17 cellular contexts compared by ENCODE assay signal in genomic region chr15:77653832-77654480, GRCh38. TPM values are rescaled to one million over a fixed set of nuclear protein-coding genes. Genes with fewer than 3 reads are reported as not detected.
A peak's percentile ranks its signal among the peaks of the same experiment; 100 is the strongest.
DNase-seq lines count a peak whose midpoint lies in the region; ATAC-seq and TF ChIP-seq lines count a peak whose summit lies in the region.
"Had no signal": no experiment of that assay in that cellular context is flagged by ENCODE, and none has a peak within 500 bp of the region (broad histone marks: within the 10 kb centered on the region; RNA-seq: fewer than 3 reads in every experiment).

No MANE protein-coding gene starts in this region.

- ATAC-seq in Right ventricle myocardium inferior = no peak
- no peak for ATAC-seq in left cardiac atrium
- ATAC-seq: CD8-positive, alpha-beta T cell had no signal

- intact Hi-C loops in Right ventricle myocardium inferior (cut with DNase I) = no loop called here
- intact Hi-C loops in left cardiac atrium (cut with DNase I) = no loop called here
- intact Hi-C loops in dorsolateral prefrontal cortex (cut with DNase I) = no loop called here

- WGBS in trophoblast cell (ENCODE audit: extremely low coverage, insufficient coverage, insufficient read length) = no CpG with 5 or more reads among the region's 4 CpGs

- no peak overlapping the region for H4K8ac ChIP-seq in trophoblast cell (ENCODE audit: low read depth, low read length)

- H3K14ac ChIP-seq in trophoblast cell (ENCODE audit: low read length) = no peak overlapping the region

- H3K4me3 ChIP-seq in dorsolateral prefrontal cortex (no peak overlapping the region), trophoblast cell (ENCODE audit: low read depth, low read length) (no peak overlapping the region)
- H3K4me3 ChIP-seq: A549 had no signal

- no peak overlapping the region for H3K9ac ChIP-seq in trophoblast cell (ENCODE audit: low read length)

- H3K36me3 ChIP-seq in trophoblast cell (ENCODE audit: control insufficient read depth in 1 of 2, insufficient read depth in 2 of 2, low read length in 2 of 2) = no peaks in the 10 kb centered on the region

- no peak overlapping the region for H2BK12ac ChIP-seq in trophoblast cell (ENCODE audit: low read length)

- H3K79me2 ChIP-seq in trophoblast cell (ENCODE audit: control insufficient read depth, insufficient read depth, low read length, poor library complexity) = no peaks in the 10 kb centered on the region

- no peaks in the 10 kb centered on the region for H3K27me3 ChIP-seq in dorsolateral prefrontal cortex
- H3K27me3 ChIP-seq in trophoblast cell (ENCODE audit: insufficient read depth, low read length) = no peaks in the 10 kb centered on the region

- no peak overlapping the region for H2BK5ac ChIP-seq in trophoblast cell (ENCODE audit: low read depth, low read length, poor library complexity)

- H4K12ac ChIP-seq in trophoblast cell (ENCODE audit: low read depth, low read length) = no peak overlapping the region

- no peak overlapping the region for H2AFZ ChIP-seq in trophoblast cell (ENCODE audit: insufficient read depth, low read length, poor library complexity)

- no peak overlapping the region for H2BK120ac ChIP-seq in trophoblast cell (ENCODE audit: insufficient read depth, low read length, poor library complexity)

- H3K4me1 ChIP-seq in trophoblast cell (ENCODE audit: control insufficient read depth in 1 of 2, insufficient read depth in 2 of 2, low read length in 2 of 2) = no peaks in the 10 kb centered on the region
- H3K4me1 ChIP-seq: A549 had no signal

- H4K91ac ChIP-seq in trophoblast cell (ENCODE audit: low read depth, low read length) = no peak overlapping the region

- no peaks in the 10 kb centered on the region for H3K9me3 ChIP-seq in trophoblast cell (ENCODE audit: insufficient read depth, low read depth, low read length)

- no peak for TF ChIP-seq CTCF in dorsolateral prefrontal cortex (IDR thresholded peaks at IDR 0.05 in 54 of 56, conservative IDR thresholded peaks at IDR 0.05 in 2 of 56; ENCODE audit: low read depth in 1 of 56, partially characterized antibody in 56 of 56)

- no peak overlapping the region for H2AK5ac ChIP-seq in trophoblast cell (ENCODE audit: low read length)

- no peak overlapping the region for H3K23ac ChIP-seq in trophoblast cell (ENCODE audit: low read length)

- H3K4ac ChIP-seq in trophoblast cell (ENCODE audit: low read depth, low read length) = no peak overlapping the region

- no peaks in the 10 kb centered on the region for H3K79me1 ChIP-seq in trophoblast cell (ENCODE audit: low read length)

- no peak overlapping the region for H3K4me2 ChIP-seq in trophoblast cell (ENCODE audit: low read length)
- H3K4me2 ChIP-seq: A549 had no signal

- DNase-seq in Right ventricle myocardium inferior (ENCODE audit: missing footprints) = peak; percentile 18
- no peak for DNase-seq in left cardiac atrium
- DNase-seq in dorsolateral prefrontal cortex = no peak
- no peak for DNase-seq in NCI-H1694 treated with DMSO at 0.1 percent for 48 hours (lab: John Stamatoyannopoulos, UW)
- DNase-seq in cortex of kidney (lab: John Stamatoyannopoulos, UW) = no peak
- DNase-seq in trophoblast cell = no peak
- DNase-seq: AML-193; Calu3; CD8-positive, alpha-beta T cell; DMS79 treated with DMSO at 0.1 percent for 48 hours; GF-D8; GOT3; H9 had no signal

- H3K18ac ChIP-seq in trophoblast cell (ENCODE audit: low read length) = no peak overlapping the region

- H3K27ac ChIP-seq in angular gyrus (ENCODE audit: low read depth, low read length) = peak overlapping the region; percentile 74
- H3K27ac ChIP-seq in dorsolateral prefrontal cortex = peak overlapping the region in 40 of 59 donors; percentile 3 to 88 (median 70)
- no peak overlapping the region for H3K27ac ChIP-seq in trophoblast cell (ENCODE audit: low read depth, low read length)
- H3K27ac ChIP-seq: 22Rv1, A549 had no signal

RNA-seq across cellular contexts. Expression of gene LINGO1, which starts 21.2 kb away (rescaled TPM):
- total RNA-seq in Right ventricle myocardium inferior (0.78 TPM), left cardiac atrium (10 to 100 TPM in 1 of 2 donors, 1 to 10 TPM in 1; 7.7 to 30.5 TPM), dorsolateral prefrontal cortex (100 to 1,000 TPM in 114 of 120 experiments, 10 to 100 TPM in 6; 54.7 to 233 (median 155) TPM)
- 9.3 and 10.8 TPM in 2 replicates for polyA plus RNA-seq in trophoblast cell (2013)
- total RNA-seq: Calu3; CD8-positive, alpha-beta T cell had no signal
- polyA plus RNA-seq: BJ had no signal
